ENCODE assay signal across 1 cellular context in the genomic region with DNA sequence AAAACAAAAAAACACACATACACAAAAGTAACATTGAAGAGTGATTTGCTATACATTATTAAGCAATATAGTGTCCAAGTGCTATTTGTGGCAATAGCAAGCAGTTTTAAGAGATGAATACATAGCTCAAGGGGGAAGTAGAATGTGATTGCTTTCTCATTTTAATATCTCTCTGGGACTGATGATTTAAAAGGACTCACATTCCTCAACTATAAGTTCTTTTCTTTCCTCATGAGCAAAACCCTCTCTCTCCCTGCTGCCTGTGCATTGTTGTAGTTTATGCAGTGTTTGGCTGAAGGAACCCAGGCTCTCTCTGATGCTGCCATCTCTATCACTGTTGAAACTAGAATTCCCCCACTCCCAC.
TF ChIP-seq lines count a peak whose summit lies in the region.

No MANE protein-coding gene starts in this region.

TF ChIP-seq in GM12878, 131 proteins besides CTCF, POLR2A, EP300 and RAD21 (continued from another document):
- TF ChIP-seq, protein P1, sequence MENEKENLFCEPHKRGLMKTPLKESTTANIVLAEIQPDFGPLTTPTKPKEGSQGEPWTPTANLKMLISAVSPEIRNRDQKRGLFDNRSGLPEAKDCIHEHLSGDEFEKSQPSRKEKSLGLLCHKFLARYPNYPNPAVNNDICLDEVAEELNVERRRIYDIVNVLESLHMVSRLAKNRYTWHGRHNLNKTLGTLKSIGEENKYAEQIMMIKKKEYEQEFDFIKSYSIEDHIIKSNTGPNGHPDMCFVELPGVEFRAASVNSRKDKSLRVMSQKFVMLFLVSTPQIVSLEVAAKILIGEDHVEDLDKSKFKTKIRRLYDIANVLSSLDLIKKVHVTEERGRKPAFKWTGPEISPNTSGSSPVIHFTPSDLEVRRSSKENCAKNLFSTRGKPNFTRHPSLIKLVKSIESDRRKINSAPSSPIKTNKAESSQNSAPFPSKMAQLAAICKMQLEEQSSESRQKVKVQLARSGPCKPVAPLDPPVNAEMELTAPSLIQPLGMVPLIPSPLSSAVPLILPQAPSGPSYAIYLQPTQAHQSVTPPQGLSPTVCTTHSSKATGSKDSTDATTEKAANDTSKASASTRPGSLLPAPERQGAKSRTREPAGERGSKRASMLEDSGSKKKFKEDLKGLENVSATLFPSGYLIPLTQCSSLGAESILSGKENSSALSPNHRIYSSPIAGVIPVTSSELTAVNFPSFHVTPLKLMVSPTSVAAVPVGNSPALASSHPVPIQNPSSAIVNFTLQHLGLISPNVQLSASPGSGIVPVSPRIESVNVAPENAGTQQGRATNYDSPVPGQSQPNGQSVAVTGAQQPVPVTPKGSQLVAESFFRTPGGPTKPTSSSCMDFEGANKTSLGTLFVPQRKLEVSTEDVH (IDR thresholded peaks at IDR 0.05; ENCODE audit: low read depth, partially characterized antibody) = no peak
- no peak for TF ChIP-seq CHD2 (IDR thresholded peaks at IDR 0.05; ENCODE audit: borderline replicate concordance, low read depth, low read length)
